Comparison of ENCODE assay signal across 22 cellular contexts in the genomic region with DNA sequence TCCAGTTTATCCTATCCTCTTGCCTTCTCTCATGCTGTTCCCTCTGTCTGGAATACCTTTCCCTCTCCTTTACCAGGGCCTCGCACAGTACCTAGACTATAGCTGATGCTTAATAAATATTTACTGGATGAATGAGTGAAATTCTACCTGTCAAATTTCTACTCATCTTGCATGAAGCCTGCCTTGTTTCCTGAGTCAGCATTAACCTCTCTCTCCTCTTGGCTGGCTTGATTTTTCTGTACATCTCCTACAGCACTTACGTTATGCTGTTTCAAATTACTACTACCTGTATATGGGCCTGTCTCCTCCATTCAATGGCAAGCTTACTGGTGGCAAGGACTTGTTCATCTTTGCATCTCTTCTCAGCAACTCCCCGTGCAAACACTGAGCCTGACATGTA.
DNase-seq lines count a peak whose midpoint lies in the region; ATAC-seq, FAIRE-seq and TF ChIP-seq lines count a peak whose summit lies in the region.
"Had no signal": no experiment of that assay in that cellular context is flagged by ENCODE, and none has a peak within 500 bp of the region (broad histone marks: within the 10 kb centered on the region; RNA-seq: fewer than 3 reads in every experiment).

No MANE protein-coding gene starts in this region.

- no peak overlapping the region for H3K9ac ChIP-seq in BLaER1
- H3K9ac ChIP-seq in K562 (ENCODE audit: insufficient read depth in 1 of 2, low read depth in 2 of 2, low read length in 2 of 2), result no peak overlapping the region

- TF ChIP-seq EP300 in A549 (IDR thresholded peaks at IDR 0.05) (no peak), K562 (IDR thresholded peaks at IDR 0.05; ENCODE audit: low read length) (no peak)

- H3K79me2 ChIP-seq in K562 (ENCODE audit: control insufficient read depth, insufficient read depth, low read length), result no peaks in the 10 kb centered on the region

- no peaks in the 10 kb centered on the region for H3K9me1 ChIP-seq in K562 (ENCODE audit: control insufficient read depth, insufficient read depth, low read length)

- DNase-seq in A549 (ENCODE audit: low read depth in 1 of 2, low spot score in 1 of 2) (no peak), K562 (ENCODE audit: extremely low read depth in 1 of 4, low spot score in 3 of 4) (no peak), putamen (ENCODE audit: low spot score) (no peak)
- DNase-seq: 8988T; AML-193; CD4-positive, alpha-beta memory T cell; CD4-positive, CD25-positive, alpha-beta regulatory T cell; CD8-positive, alpha-beta memory T cell; COR-L47; DMS 273 treated with DMSO at 0.1 percent for 48 hours; DMS153; DMS53; DMS79; DND-41; EL; GDM1 had no signal

- POLR2A ChIA-PET in A549 (lab: Yijun Ruan, JAX), result interaction anchor here (0.5 to 0.6 kb wide), 2 partner anchors 11 to 89 kb away, joined by 3 to 5 read pairs; no protein-coding TSS in a partner anchor
- POLR2A ChIA-PET in K562 (lab: Yijun Ruan, JAX), result no interaction called here

- ATAC-seq in A549 (no peak), K562 (no peak), HG03571 (IDR thresholded peaks at IDR 0.05; ENCODE audit: unreplicated experiment) (no peak)
- ATAC-seq: GM12878 had no signal

- in situ Hi-C loops in K562 (cut with MboI), result no loop called here

- FAIRE-seq in A549 (lab: Jason Lieb, UNC), result no peak
- no peak for FAIRE-seq in K562 (lab: Jason Lieb, UNC)
- FAIRE-seq: A204.1, GM12878, GM12892, GM18507 had no signal

- CTCF ChIA-PET in A549 (lab: Yijun Ruan, JAX), result interaction anchor here (0.6 to 1.7 kb wide), 4 partner anchors 11 to 149 kb away, joined by 3 to 4 read pairs (median 3); no protein-coding TSS in a partner anchor
- CTCF ChIA-PET in K562 (lab: Yijun Ruan, JAX; ENCODE audit: low intra/inter-chr PET ratio), result no interaction called here

- 61% methylated on average over 3 of the region's 3 CpGs for WGBS in A549 (ENCODE audit: missing lambda C conversion rate)
- 3% methylated on average over 3 of the region's 3 CpGs for WGBS in K562 (ENCODE audit: insufficient coverage, low coverage, missing lambda C conversion rate)

- intact Hi-C loops in K562 (cut with micrococcal nuclease), result no loop called here

- H3K9me3 ChIP-seq in A549 (no peaks in the 10 kb centered on the region), BLaER1 (no peaks in the 10 kb centered on the region), K562 (replicated peaks; ENCODE audit: control insufficient read depth, insufficient read depth, low read depth, low read length) (no peaks in the 10 kb centered on the region)

- no peaks in the 10 kb centered on the region for H4K20me1 ChIP-seq in BLaER1
- no peaks in the 10 kb centered on the region for H4K20me1 ChIP-seq in K562 (replicated peaks; ENCODE audit: control insufficient read depth, insufficient read depth, low read length)

- H3K4me2 ChIP-seq in A549 (no peak overlapping the region), BLaER1 (peak overlapping the region; percentile 79; the same call in 1 of the 2 replicates), K562 (ENCODE audit: insufficient read depth, low read length) (no peak overlapping the region)

- no TSS peak for BruUV-seq in K562 (replicated peaks; lab: Mats Ljungman, UMichigan)

- H3K36me3 ChIP-seq in BLaER1 (no peaks in the 10 kb centered on the region), K562 (ENCODE audit: control insufficient read depth, insufficient read depth, low read length) (no peaks in the 10 kb centered on the region)

- TF ChIP-seq RAD21 in A549 (conservative IDR thresholded peaks at IDR 0.05 in 1 of 2, IDR thresholded peaks at IDR 0.05 in 1 of 2) (no peak), K562 (CRISPR knock-in tag; conservative IDR thresholded peaks at IDR 0.05 in 1 of 2, IDR thresholded peaks at IDR 0.05 in 1 of 2) (no peak)

- H3K4me3 ChIP-seq in A549 (no peak overlapping the region), BLaER1 (no peak overlapping the region), K562 (no peak overlapping the region)
- H3K4me3 ChIP-seq: GM12878 had no signal

- TF ChIP-seq POLR2A in A549 (IDR thresholded peaks at IDR 0.05; ENCODE audit: low read length) (no peak), K562 (conservative IDR thresholded peaks at IDR 0.05) (no peak)

- H3K27ac ChIP-seq in A549, result no peak overlapping the region
- no peak overlapping the region for H3K27ac ChIP-seq in BLaER1
- no peak overlapping the region for H3K27ac ChIP-seq in K562 (ENCODE audit: extremely low read depth, low read depth, low read length)

- H3K27me3 ChIP-seq in BLaER1 (no peaks in the 10 kb centered on the region), K562 (ENCODE audit: control insufficient read depth in 2 of 2, insufficient read depth in 2 of 2, low read length in 2 of 2) (peaks cover 29 to 47% of the 10 kb centered on the region in 2 experiments)

- no peaks in the 10 kb centered on the region for H3K4me1 ChIP-seq in A549
- peaks cover 19% of the 10 kb centered on the region for H3K4me1 ChIP-seq in BLaER1
- no peaks in the 10 kb centered on the region for H3K4me1 ChIP-seq in K562 (replicated peaks in 1 of 2; ENCODE audit: control insufficient read depth in 2 of 2, insufficient read depth in 2 of 2, low read length in 2 of 2)

- TF ChIP-seq CTCF in A549 (IDR thresholded peaks at IDR 0.05) (no peak), K562 (IDR thresholded peaks at IDR 0.05 in 2 of 3, conservative IDR thresholded peaks at IDR 0.05 in 1 of 3; ENCODE audit: insufficient read depth in 2 of 3, low read depth in 1 of 3, low read length in 3 of 3) (no peak)

- no peak overlapping the region for H2AFZ ChIP-seq in K562 (ENCODE audit: low read depth, low read length)

TF ChIP-seq in A549, 52 proteins besides CTCF, POLR2A, EP300 and RAD21:
- peak; percentile 86 for TF ChIP-seq MAFK (IDR thresholded peaks at IDR 0.05; ENCODE audit: partially characterized antibody)
- TF ChIP-seq, protein P1, sequence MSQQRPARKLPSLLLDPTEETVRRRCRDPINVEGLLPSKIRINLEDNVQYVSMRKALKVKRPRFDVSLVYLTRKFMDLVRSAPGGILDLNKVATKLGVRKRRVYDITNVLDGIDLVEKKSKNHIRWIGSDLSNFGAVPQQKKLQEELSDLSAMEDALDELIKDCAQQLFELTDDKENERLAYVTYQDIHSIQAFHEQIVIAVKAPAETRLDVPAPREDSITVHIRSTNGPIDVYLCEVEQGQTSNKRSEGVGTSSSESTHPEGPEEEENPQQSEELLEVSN (IDR thresholded peaks at IDR 0.05; ENCODE audit: borderline replicate concordance, low read depth), result no peak

TF ChIP-seq in K562, 482 proteins besides CTCF, POLR2A, EP300 and RAD21 (continues in another document):
- TF ChIP-seq, protein P2, sequence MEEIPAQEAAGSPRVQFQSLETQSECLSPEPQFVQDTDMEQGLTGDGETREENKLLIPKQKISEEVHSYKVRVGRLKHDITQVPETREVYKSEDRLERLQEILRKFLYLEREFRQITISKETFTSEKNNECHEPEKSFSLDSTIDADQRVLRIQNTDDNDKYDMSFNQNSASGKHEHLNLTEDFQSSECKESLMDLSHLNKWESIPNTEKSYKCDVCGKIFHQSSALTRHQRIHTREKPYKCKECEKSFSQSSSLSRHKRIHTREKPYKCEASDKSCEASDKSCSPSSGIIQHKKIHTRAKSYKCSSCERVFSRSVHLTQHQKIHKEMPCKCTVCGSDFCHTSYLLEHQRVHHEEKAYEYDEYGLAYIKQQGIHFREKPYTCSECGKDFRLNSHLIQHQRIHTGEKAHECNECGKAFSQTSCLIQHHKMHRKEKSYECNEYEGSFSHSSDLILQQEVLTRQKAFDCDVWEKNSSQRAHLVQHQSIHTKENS (CRISPR knock-in tag; IDR thresholded peaks at IDR 0.05), result no peak
- TF ChIP-seq C11orf30 (IDR thresholded peaks at IDR 0.05; ENCODE audit: low read depth), result peak; percentile 80
- no peak for TF ChIP-seq ZNF23 (CRISPR knock-in tag; IDR thresholded peaks at IDR 0.05)
- TF ChIP-seq FOS (IDR thresholded peaks at IDR 0.05; ENCODE audit: extremely low read depth, insufficient read length), result no peak
- TF ChIP-seq, protein P3, sequence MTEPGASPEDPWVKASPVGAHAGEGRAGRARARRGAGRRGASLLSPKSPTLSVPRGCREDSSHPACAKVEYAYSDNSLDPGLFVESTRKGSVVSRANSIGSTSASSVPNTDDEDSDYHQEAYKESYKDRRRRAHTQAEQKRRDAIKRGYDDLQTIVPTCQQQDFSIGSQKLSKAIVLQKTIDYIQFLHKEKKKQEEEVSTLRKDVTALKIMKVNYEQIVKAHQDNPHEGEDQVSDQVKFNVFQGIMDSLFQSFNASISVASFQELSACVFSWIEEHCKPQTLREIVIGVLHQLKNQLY (CRISPR knock-in tag; conservative IDR thresholded peaks at IDR 0.05), result no peak
- no peak for TF ChIP-seq TAF15 (IDR thresholded peaks at IDR 0.05; ENCODE audit: low read depth, low read length)
